ENCODE assay signal across 8 cellular contexts in the genomic region with DNA sequence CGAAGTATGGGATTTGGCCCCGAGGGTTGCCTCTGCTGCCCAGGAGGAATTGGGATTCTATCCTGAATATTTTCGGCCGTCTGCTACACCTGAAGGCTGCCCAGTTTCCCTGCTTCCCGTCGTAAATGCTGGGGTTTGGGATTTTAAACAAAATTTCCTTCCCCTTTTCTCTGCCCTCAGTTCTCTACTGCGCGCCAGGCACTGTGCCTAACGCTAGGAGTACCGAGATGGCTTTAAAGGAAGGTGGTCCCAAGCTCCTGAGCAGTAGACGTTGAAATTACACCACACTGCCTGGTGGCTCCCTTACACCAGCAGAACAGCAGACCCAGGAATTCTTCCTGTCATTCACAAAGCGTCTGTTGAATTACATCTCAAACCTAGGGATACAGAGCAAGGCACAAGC. TPM values are rescaled to one million over a fixed set of nuclear protein-coding genes. Genes with fewer than 3 reads are reported as not detected.
DNase-seq lines count a peak whose midpoint lies in the region; ATAC-seq and TF ChIP-seq lines count a peak whose summit lies in the region.

No MANE protein-coding gene starts in this region.

- H3K27ac ChIP-seq in spleen: peak overlapping the region in 6 of 8 donors; percentile 26 to 91 (median 84)

- peak overlapping the region; percentile 90 to 93 (median 92) for H3K4me3 Mint-ChIP-seq in IgD-negative memory B cell
- peak overlapping the region; percentile 86 for H3K4me3 Mint-ChIP-seq in activated naive CD8-positive, alpha-beta T cell

- intact Hi-C loops in spleen (cut with DNase I; ENCODE audit: low total_unique reads): loop anchor here (5.0 kb wide), 1 partner anchor 126 kb away; no protein-coding TSS in a partner anchor

- no peaks in the 10 kb centered on the region for H3K9me3 Mint-ChIP-seq in IgD-negative memory B cell
- H3K9me3 Mint-ChIP-seq in activated naive CD8-positive, alpha-beta T cell (ENCODE audit: low read depth): no peaks in the 10 kb centered on the region

- no peaks in the 10 kb centered on the region for H3K27me3 Mint-ChIP-seq in IgD-negative memory B cell
- no peaks in the 10 kb centered on the region for H3K27me3 Mint-ChIP-seq in activated naive CD8-positive, alpha-beta T cell

- H3K27me3 ChIP-seq in iPS-15b (ENCODE audit: control insufficient read depth, insufficient read depth, low read length) (peaks cover 5% of the 10 kb centered on the region), spleen (replicated peaks in 1 of 7) (no peaks in the 10 kb centered on the region)

- H3K36me3 ChIP-seq in iPS-15b (ENCODE audit: control insufficient read depth, insufficient read depth, low read length) (peaks cover 6% of the 10 kb centered on the region), spleen (peaks cover 4 to 29% (median 9%) of the 10 kb centered on the region in 6 donors)

- H3K9ac ChIP-seq in iPS-15b (ENCODE audit: low read depth, low read length): peak overlapping the region; percentile 3

- no peaks in the 10 kb centered on the region for H3K36me3 Mint-ChIP-seq in IgD-negative memory B cell
- H3K36me3 Mint-ChIP-seq in activated naive CD8-positive, alpha-beta T cell: no peaks in the 10 kb centered on the region

- in situ Hi-C loops in GM13977 (cut with MboI; ENCODE audit: low pct_unique_long_range_greater_than_20kb, low sequenced_read_pairs, unreplicated experiment): no loop called here

- no peak for TF ChIP-seq CTCF in spleen (IDR thresholded peaks at IDR 0.05 in 8 of 11, conservative IDR thresholded peaks at IDR 0.05 in 3 of 11)
- TF ChIP-seq CTCF in GM13977 (IDR thresholded peaks at IDR 0.05; ENCODE audit: extremely low read depth, insufficient read depth, missing control alignments): no peak

- peak overlapping the region; percentile 90 for H3K4me3 ChIP-seq in iPS-15b (ENCODE audit: low read depth, low read length)
- peak overlapping the region; percentile 56 to 90 (median 84) for H3K4me3 ChIP-seq in spleen

- H3K4me1 Mint-ChIP-seq in IgD-negative memory B cell: peaks cover 11 to 29% (median 27%) of the 10 kb centered on the region in 3 donors
- H3K4me1 Mint-ChIP-seq in activated naive CD8-positive, alpha-beta T cell (ENCODE audit: low read depth): peaks cover 33% of the 10 kb centered on the region

- WGBS in spleen, 5 donors: 3 to 7% (median 5%) methylated on average over 12 of the region's 12 CpGs

- no peaks in the 10 kb centered on the region for H3K9me3 ChIP-seq in iPS-15b (ENCODE audit: control insufficient read depth, insufficient read depth, low read length)
- no peaks in the 10 kb centered on the region for H3K9me3 ChIP-seq in spleen

- peaks cover 3% of the 10 kb centered on the region for H3K4me1 ChIP-seq in iPS-15b (ENCODE audit: control insufficient read depth, insufficient read depth, low read length)
- H3K4me1 ChIP-seq in spleen: peaks cover 16 to 49% (median 39%) of the 10 kb centered on the region in 6 donors

- peak overlapping the region; percentile 88 to 97 (median 90) for H3K27ac Mint-ChIP-seq in IgD-negative memory B cell
- peak overlapping the region; percentile 50 for H3K27ac Mint-ChIP-seq in activated naive CD8-positive, alpha-beta T cell

- no peak for TF ChIP-seq POLR2A in spleen (IDR thresholded peaks at IDR 0.05)

- no peak for ATAC-seq in HG03097 (IDR thresholded peaks at IDR 0.05; ENCODE audit: low FRiP score, unreplicated experiment)

- DNase-seq in D341Med (ENCODE audit: low spot score) (peak; percentile 38), spleen (peak; percentile 78), inferior parietal cortex (ENCODE audit: extremely low spot score) (no peak), GM13977 (ENCODE audit: low spot score) (no peak)

RNA-seq across cellular contexts. Expression of a gene that starts 0.6 kb away (rescaled TPM):
- polyA plus RNA-seq in IgD-negative memory B cell (65.1 TPM), spleen (1 to 10 TPM; 8.2 to 9.3 (median 8.7) TPM)
- 10 to 100 TPM; 24.9 to 38.4 (median 30.0) TPM for total RNA-seq in spleen

RNA-seq across cellular contexts. Expression of a gene that starts 13.0 kb away (rescaled TPM):
- polyA plus RNA-seq in IgD-negative memory B cell (not detected), spleen (under 1 TPM; 0.03 to 0.13 (median 0.05) TPM)
- total RNA-seq in spleen: not detected

Comparison
In these comparisons a context has a peak if more than half of its experiments do, and no peak if none do; other contexts are left out.
1. DNase-seq: peak in D341Med (single experiment) and spleen (single experiment); none in inferior parietal cortex (single experiment) and GM13977 (single experiment).